In the genomic region with DNA sequence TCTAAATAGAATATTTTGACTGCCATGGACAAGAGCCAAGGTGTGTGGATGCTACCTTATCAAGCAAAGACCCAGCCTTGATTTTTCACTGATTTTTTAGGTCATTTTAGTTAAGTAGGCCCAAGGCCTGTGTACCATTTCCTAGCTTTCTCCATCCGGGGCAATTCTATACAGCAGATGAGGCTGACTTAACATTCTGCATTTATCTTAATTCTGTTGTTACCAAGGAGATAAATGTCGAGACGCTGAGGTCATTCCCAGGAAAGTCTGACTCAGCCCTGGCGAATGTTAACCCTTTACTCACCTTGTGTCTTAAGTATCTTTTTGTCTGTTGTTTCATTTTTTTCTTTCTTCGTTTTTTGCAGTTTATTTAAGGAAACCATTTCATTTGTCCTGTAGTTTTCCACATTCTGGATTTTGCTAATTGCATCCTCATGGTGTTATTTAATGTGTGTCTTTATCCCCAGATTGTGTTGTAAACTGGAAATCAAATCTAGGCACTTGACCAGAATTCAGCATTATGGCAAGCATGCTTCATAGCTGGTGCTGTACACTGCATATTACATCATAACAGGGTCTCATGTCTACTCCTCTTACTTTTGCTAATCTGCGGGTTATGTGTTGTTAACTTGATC, we compare ENCODE assay signal across 10 cellular contexts.
DNase-seq lines count a peak whose midpoint lies in the region; TF ChIP-seq lines count a peak whose summit lies in the region.
"Had no signal": no experiment of that assay in that cellular context is flagged by ENCODE, and none has a peak within 500 bp of the region (broad histone marks: within the 10 kb centered on the region; RNA-seq: fewer than 3 reads in every experiment).

No MANE protein-coding gene starts in this region.

- no peaks in the 10 kb centered on the region for H3K4me1 Mint-ChIP-seq in activated CD4-positive, alpha-beta T cell treated with anti-CD3 and anti-CD28 coated beads, Interleukin-2, amount 10 ng/mL, durations not matched to agents 24 days and 14 days
- H3K4me1 Mint-ChIP-seq: activated naive CD8-positive, alpha-beta T cell treated with anti-CD3 and anti-CD28 coated beads, Interleukin-2, amount 10 ng/mL, durations not matched to agents 7 days and 5 days had no signal

- H3K4me3 Mint-ChIP-seq in activated CD4-positive, alpha-beta T cell treated with anti-CD3 and anti-CD28 coated beads, Interleukin-2, amount 10 ng/mL, durations not matched to agents 24 days and 14 days = no peak overlapping the region
- H3K4me3 Mint-ChIP-seq: activated naive CD8-positive, alpha-beta T cell treated with anti-CD3 and anti-CD28 coated beads, Interleukin-2, amount 10 ng/mL, durations not matched to agents 7 days and 5 days; CD4-positive, CD25-positive, alpha-beta regulatory T cell had no signal

- no peak overlapping the region for H3K27ac ChIP-seq in RWPE1
- H3K27ac ChIP-seq in smooth muscle cell (ENCODE audit: low read depth) = peak overlapping the region; percentile 98

- H3K36me3 ChIP-seq in smooth muscle cell (ENCODE audit: low read depth) = no peaks in the 10 kb centered on the region

- CTCF ChIA-PET in RWPE1 (lab: Yijun Ruan, JAX) = interaction anchor here (0.6 to 0.7 kb wide), 2 partner anchors 315 to 1637 kb away, joined by 3 to 4 read pairs; no protein-coding TSS in a partner anchor

- H3K4me3 ChIP-seq in foreskin fibroblast (ENCODE audit: low read depth in 1 of 2, low read length in 2 of 2) = no peak overlapping the region
- no peak overlapping the region for H3K4me3 ChIP-seq in smooth muscle cell

- H3K9ac ChIP-seq in smooth muscle cell (ENCODE audit: low read depth) = peak overlapping the region; percentile 93

- no peak overlapping the region for H3K27ac Mint-ChIP-seq in activated CD4-positive, alpha-beta T cell treated with anti-CD3 and anti-CD28 coated beads, Interleukin-2, amount 10 ng/mL, durations not matched to agents 24 days and 14 days
- H3K27ac Mint-ChIP-seq: activated naive CD8-positive, alpha-beta T cell treated with anti-CD3 and anti-CD28 coated beads, Interleukin-2, amount 10 ng/mL, durations not matched to agents 7 days and 5 days had no signal

- DNase-seq in activated CD4-positive, alpha-beta T cell treated with anti-CD3 and anti-CD28 coated beads for 48 hours = peak; percentile 13
- DNase-seq in activated CD4-positive, alpha-beta T cell treated with anti-CD3 and anti-CD28 coated beads, Interleukin-2, amount 10 ng/mL, durations not matched to agents 24 days and 14 days = no peak
- DNase-seq in RWPE1 (ENCODE audit: low spot score) (peak; percentile 90), foreskin fibroblast (peak; percentile 84 to 91), smooth muscle cell (lab: John Stamatoyannopoulos, UW; ENCODE audit: unreplicated experiment) (no peak), hippocampal formation (lab: John Stamatoyannopoulos, UW) (no peak), cortex of kidney (lab: John Stamatoyannopoulos, UW) (no peak), cerebellar nuclear complex (lab: John Stamatoyannopoulos, UW) (no peak)
- DNase-seq: activated naive CD8-positive, alpha-beta T cell treated with anti-CD3 and anti-CD28 coated beads, Interleukin-2, amount 10 ng/mL, durations not matched to agents 7 days and 5 days; CD4-positive, CD25-positive, alpha-beta regulatory T cell had no signal

- no peaks in the 10 kb centered on the region for H3K27me3 ChIP-seq in smooth muscle cell (ENCODE audit: low read depth)

- H3K9me3 Mint-ChIP-seq in activated CD4-positive, alpha-beta T cell treated with anti-CD3 and anti-CD28 coated beads, Interleukin-2, amount 10 ng/mL, durations not matched to agents 24 days and 14 days = peaks cover 23% of the 10 kb centered on the region

- peak overlapping the region; percentile 73 for H3K4me2 ChIP-seq in smooth muscle cell

- peaks cover 11% of the 10 kb centered on the region for H3K4me1 ChIP-seq in smooth muscle cell (ENCODE audit: low read depth)

- no peaks in the 10 kb centered on the region for H3K27me3 Mint-ChIP-seq in activated CD4-positive, alpha-beta T cell treated with anti-CD3 and anti-CD28 coated beads, Interleukin-2, amount 10 ng/mL, durations not matched to agents 24 days and 14 days
- H3K27me3 Mint-ChIP-seq: activated naive CD8-positive, alpha-beta T cell treated with anti-CD3 and anti-CD28 coated beads, Interleukin-2, amount 10 ng/mL, durations not matched to agents 7 days and 5 days; CD4-positive, CD25-positive, alpha-beta regulatory T cell had no signal

- H2AFZ ChIP-seq in smooth muscle cell (ENCODE audit: low read depth) = peak overlapping the region; percentile 72

- H4K20me1 ChIP-seq in smooth muscle cell (ENCODE audit: low read depth) = no peaks in the 10 kb centered on the region

- POLR2A ChIA-PET in RWPE1 (lab: Yijun Ruan, JAX; ENCODE audit: low non-redundant PET) = no interaction called here

- peaks cover 18% of the 10 kb centered on the region for H3K36me3 Mint-ChIP-seq in activated CD4-positive, alpha-beta T cell treated with anti-CD3 and anti-CD28 coated beads, Interleukin-2, amount 10 ng/mL, durations not matched to agents 24 days and 14 days (ENCODE audit: low read depth)

- no peak for TF ChIP-seq CTCF in RWPE1 (conservative IDR thresholded peaks at IDR 0.05; ENCODE audit: low read depth)
- TF ChIP-seq CTCF in foreskin fibroblast (IDR thresholded peaks at IDR 0.05; ENCODE audit: low read depth, low read length) = no peak
- no peak for TF ChIP-seq CTCF in smooth muscle cell (IDR thresholded peaks at IDR 0.05; ENCODE audit: borderline replicate concordance, insufficient read depth, poor library complexity, severe bottlenecking)

- peaks cover 9% of the 10 kb centered on the region for H3F3A ChIP-seq in smooth muscle cell (ENCODE audit: low read depth)

- no peaks in the 10 kb centered on the region for H3K9me3 ChIP-seq in smooth muscle cell (replicated peaks; ENCODE audit: low read depth)

- WGBS in smooth muscle cell (ENCODE audit: low lambda C conversion rate) = 7% methylated on average over 6 of the region's 6 CpGs

- no peaks in the 10 kb centered on the region for H3K79me2 ChIP-seq in smooth muscle cell (ENCODE audit: low read depth)

- intact Hi-C loops in activated CD4-positive, alpha-beta T cell treated with anti-CD3 and anti-CD28 coated beads, Interleukin-2, amount 10 ng/mL, durations not matched to agents 24 days and 14 days (cut with micrococcal nuclease) = no loop called here

Comparison
In these comparisons a context has a peak if more than half of its experiments do, and no peak if none do; other contexts are left out.
1. DNase-seq: peak in activated CD4-positive, alpha-beta T cell treated with anti-CD3 and anti-CD28 coated beads for 48 hours (single experiment), RWPE1 (single experiment) and foreskin fibroblast (2 of 2); none in activated CD4-positive, alpha-beta T cell treated with anti-CD3 and anti-CD28 coated beads, Interleukin-2, amount 10 ng/mL, durations not matched to agents 24 days and 14 days (single experiment), smooth muscle cell (single experiment), hippocampal formation (0 of 2), cortex of kidney (single experiment) and cerebellar nuclear complex (0 of 2).